15 cellular contexts compared by ENCODE assay signal in genomic region chr17:15143524-15143923, GRCh38.
DNase-seq lines count a peak whose midpoint lies in the region; ATAC-seq and TF ChIP-seq lines count a peak whose summit lies in the region.
"Had no signal": no experiment of that assay in that cellular context is flagged by ENCODE, and none has a peak within 500 bp of the region (broad histone marks: within the 10 kb centered on the region; RNA-seq: fewer than 3 reads in every experiment).

No MANE protein-coding gene starts in this region.

- no peaks in the 10 kb centered on the region for H3K27me3 Mint-ChIP-seq in endodermal cell (ENCODE audit: insufficient read depth)

- TF ChIP-seq CTCF in endodermal cell (conservative IDR thresholded peaks at IDR 0.05), result peak; percentile 58

- H3K9me3 ChIP-seq in endodermal cell (ENCODE audit: control insufficient read depth, low read length), result no peaks in the 10 kb centered on the region

- H3K9ac ChIP-seq in endodermal cell (ENCODE audit: extremely low read depth, low read length, poor library complexity, severe bottlenecking), result no peak overlapping the region
- H3K9ac ChIP-seq: KMS-11 had no signal

- 88 to 97% methylated on average over 6 of the region's 6 CpGs for WGBS in endodermal cell (ENCODE audit: insufficient coverage in 1 of 2, insufficient read length in 1 of 2), 2 experiments

- no peak overlapping the region for H3K27ac ChIP-seq in endodermal cell (ENCODE audit: low read depth, low read length)
- H3K27ac ChIP-seq: KMS-11 had no signal

- no peaks in the 10 kb centered on the region for H3K36me3 Mint-ChIP-seq in endodermal cell (ENCODE audit: low read depth)
- H3K36me3 Mint-ChIP-seq: CD14-positive monocyte; CD8-positive, alpha-beta T cell; IgD-negative memory B cell had no signal

- peaks cover 10% of the 10 kb centered on the region for H3K4me1 Mint-ChIP-seq in endodermal cell
- H3K4me1 Mint-ChIP-seq: B cell, CD14-positive monocyte, IgD-negative memory B cell had no signal

- H3K36me3 ChIP-seq in H7 (replicated peaks; ENCODE audit: control insufficient read depth, insufficient read depth, low read length) (no peaks in the 10 kb centered on the region), endodermal cell (ENCODE audit: control insufficient read depth, insufficient read depth, low read length) (no peaks in the 10 kb centered on the region)

- H3K4me3 ChIP-seq in H7 (ENCODE audit: insufficient read depth, low read depth, low read length) (no peak overlapping the region), endodermal cell (ENCODE audit: low read length) (no peak overlapping the region)

- no peaks in the 10 kb centered on the region for H3K9me3 Mint-ChIP-seq in endodermal cell
- H3K9me3 Mint-ChIP-seq: IgD-negative memory B cell had no signal

- DNase-seq in H7, result peak; percentile 56
- peak; percentile 12 for DNase-seq in RPMI8226
- peak; percentile 78 for DNase-seq in endodermal cell
- peak; percentile 46 for DNase-seq in iPS-NIHi7 (ENCODE audit: extremely low spot score)
- DNase-seq in NCI-H128 (lab: John Stamatoyannopoulos, UW; ENCODE audit: unreplicated experiment), result no peak
- DNase-seq in NOMO-1 treated with DMSO at 0.1 percent for 48 hours (lab: John Stamatoyannopoulos, UW; ENCODE audit: unreplicated experiment), result no peak
- DNase-seq: CD8-positive, alpha-beta T cell; COR-L47; GOT3 had no signal

- no peaks in the 10 kb centered on the region for H3K4me1 ChIP-seq in endodermal cell (ENCODE audit: control insufficient read depth, insufficient read depth, low read length)

- H3K27ac Mint-ChIP-seq in endodermal cell, result no peak overlapping the region
- H3K27ac Mint-ChIP-seq: B cell; CD14-positive monocyte; CD8-positive, alpha-beta T cell; IgD-negative memory B cell had no signal

- ATAC-seq in HG03097 (IDR thresholded peaks at IDR 0.05; ENCODE audit: low FRiP score, unreplicated experiment) (no peak), GM19328 (IDR thresholded peaks at IDR 0.05; ENCODE audit: unreplicated experiment) (no peak)
- ATAC-seq: CD8-positive, alpha-beta T cell had no signal

- H3K27me3 ChIP-seq in H7 (ENCODE audit: control insufficient read depth, insufficient read depth, low read length), result no peaks in the 10 kb centered on the region
- H3K27me3 ChIP-seq in endodermal cell (ENCODE audit: control insufficient read depth, insufficient read depth, low read length, poor library complexity, severe bottlenecking), result no peaks in the 10 kb centered on the region

- no peak overlapping the region for H3K4me3 Mint-ChIP-seq in endodermal cell
- H3K4me3 Mint-ChIP-seq: B cell; CD14-positive monocyte; CD8-positive, alpha-beta T cell; IgD-negative memory B cell had no signal

Comparison
In these comparisons a context has a peak if more than half of its experiments do, and no peak if none do; other contexts are left out.
1. DNase-seq: peak in H7 (single experiment), RPMI8226 (single experiment), endodermal cell (single experiment) and iPS-NIHi7 (single experiment); none in NCI-H128 (single experiment) and NOMO-1 treated with DMSO at 0.1 percent for 48 hours (single experiment).